Comparison of ENCODE assay signal across 1 cellular context in genomic region chr1:64823691-64824476, GRCh38.
TF ChIP-seq lines count a peak whose summit lies in the region.

No MANE protein-coding gene starts in this region.

TF ChIP-seq in K562, 482 proteins besides CTCF, POLR2A, EP300 and RAD21 (continued from another document):
- TF ChIP-seq GATA2 (CRISPR knock-in tag; IDR thresholded peaks at IDR 0.05) (peak; percentile 23; the same call in 1 of the 2 replicates), PRDM10 (IDR thresholded peaks at IDR 0.05; ENCODE audit: partially characterized antibody) (no peak), E2F4 (CRISPR knock-in tag; IDR thresholded peaks at IDR 0.05; ENCODE audit: low read depth) (no peak), ARID2 (IDR thresholded peaks at IDR 0.05) (0 out of 2 replicates have a peak, but pooled peaks have one; percentile 45), SMAD1 (IDR thresholded peaks at IDR 0.05; ENCODE audit: low read depth, low read length, partially characterized antibody) (peak; percentile 90), ARID3A (IDR thresholded peaks at IDR 0.05; ENCODE audit: borderline replicate concordance, low read depth, low read length) (0 out of 2 replicates have a peak, but pooled peaks have one; percentile 30), TAL1 (IDR thresholded peaks at IDR 0.05) (peak; percentile 51), MYC (IDR thresholded peaks at IDR 0.05; ENCODE audit: low read depth, low read length) (peak; percentile 28; the same call in 1 of the 2 replicates), MYC (CRISPR knock-in tag; IDR thresholded peaks at IDR 0.05; ENCODE audit: borderline replicate concordance, low read depth) (no peak), ZNF384 (IDR thresholded peaks at IDR 0.05; ENCODE audit: low read depth, low read length) (peak; percentile 51; the same call in 1 of the 2 replicates), DEAF1 (CRISPR knock-in tag; IDR thresholded peaks at IDR 0.05) (peak; percentile 83), RB1 (IDR thresholded peaks at IDR 0.05; ENCODE audit: low read depth) (peak; percentile 16; the same call in 1 of the 2 replicates), SNIP1 (IDR thresholded peaks at IDR 0.05; ENCODE audit: low read depth) (no peak), TCF3 (CRISPR knock-in tag; IDR thresholded peaks at IDR 0.05) (peak; percentile 15; the same call in 1 of the 2 replicates), JUN (IDR thresholded peaks at IDR 0.05; ENCODE audit: borderline replicate concordance, low read depth, low read length) (0 out of 2 replicates have a peak, but pooled peaks have one; percentile 28), JUN (CRISPR knock-in tag; IDR thresholded peaks at IDR 0.05; ENCODE audit: borderline replicate concordance) (no peak), SMC3 (conservative IDR thresholded peaks at IDR 0.05; ENCODE audit: insufficient read depth, low read depth, low read length) (peak; percentile 78), CTBP1 (IDR thresholded peaks at IDR 0.05; ENCODE audit: borderline replicate concordance) (peak; percentile 54; the same call in 1 of the 2 replicates), XRCC5 (IDR thresholded peaks at IDR 0.05; ENCODE audit: low read depth, low read length) (peak; percentile 52; the same call in 1 of the 2 replicates), CEBPG (CRISPR knock-in tag; IDR thresholded peaks at IDR 0.05) (no peak), CEBPG (tag; conservative IDR thresholded peaks at IDR 0.05 in 1 of 2, IDR thresholded peaks at IDR 0.05 in 1 of 2) (peak; percentile 13 to 82; a peak in 2 of 4 replicates), ZNF76 (CRISPR knock-in tag; IDR thresholded peaks at IDR 0.05; ENCODE audit: borderline replicate concordance) (no peak), RFX5 (IDR thresholded peaks at IDR 0.05; ENCODE audit: low read depth, low read length) (peak; percentile 60; the same call in 1 of the 2 replicates), CC2D1A (IDR thresholded peaks at IDR 0.05) (0 out of 2 replicates have a peak, but pooled peaks have one; percentile 48)
TF ChIP-seq in K562: peak in this region for 28.
